13 cellular contexts compared by ENCODE assay signal in the genomic region with DNA sequence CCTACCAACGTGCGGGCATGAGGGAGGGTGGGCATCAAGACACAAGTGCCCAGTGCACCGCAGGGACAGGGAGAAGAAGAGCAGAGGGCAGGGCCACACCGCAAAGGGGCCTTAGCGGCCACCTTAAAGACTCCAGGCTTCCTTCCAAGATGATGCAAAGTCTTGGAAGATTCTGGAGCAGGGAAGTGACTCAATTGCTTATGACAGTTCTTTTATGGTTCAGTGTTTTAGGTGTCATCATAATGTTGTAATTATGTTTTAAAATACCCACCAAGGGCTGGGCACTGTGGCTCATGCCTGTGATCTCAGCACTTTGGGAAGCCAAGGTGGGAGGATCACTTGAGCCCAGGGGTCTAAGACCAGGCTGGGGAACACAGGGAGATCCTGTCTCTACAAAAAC. TPM values are rescaled to one million over a fixed set of nuclear protein-coding genes. Genes with fewer than 3 reads are reported as not detected.
DNase-seq lines count a peak whose midpoint lies in the region; ATAC-seq and TF ChIP-seq lines count a peak whose summit lies in the region.
"Had no signal": no experiment of that assay in that cellular context is flagged by ENCODE, and none has a peak within 500 bp of the region (broad histone marks: within the 10 kb centered on the region; RNA-seq: fewer than 3 reads in every experiment).

No MANE protein-coding gene starts in this region.

- DNase-seq in activated naive CD8-positive, alpha-beta T cell treated with anti-CD3 and anti-CD28 coated beads for 36 hours: no peak
- DNase-seq in activated B cell treated with CpG ODN at 0.5 μM for 24 hours (no peak), fibroblast of lung (ENCODE audit: low read depth in 2 of 2) (peak; percentile 27 to 48), H4 (ENCODE audit: low spot score) (no peak), GOT3 (lab: John Stamatoyannopoulos, UW) (no peak)
- DNase-seq in stimulated activated naive B cell treated with anti-CD40 and anti-IgM and Interleukin-4, amounts not matched to agents 10 μg/mL and 1 μg/mL and 100 μg/mL, for 72 hours: no peak
- DNase-seq: colonic mucosa, NCI-H2227 treated with DMSO at 0.1 percent for 48 hours, RPMI8226, WERI-Rb-1 had no signal

- no peak for ATAC-seq in activated B cell treated with CpG ODN at 0.5 μM for 24 hours (ENCODE audit: low read depth)
- ATAC-seq in stimulated activated memory B cell treated with anti-CD40 and anti-IgM and Interleukin-4, amounts not matched to agents 10 μg/mL and 1 μg/mL and 100 μg/mL, for 72 hours: no peak
- no peak for ATAC-seq in stimulated activated naive B cell treated with anti-CD40 and anti-IgM and Interleukin-4, amounts not matched to agents 10 μg/mL and 1 μg/mL and 100 μg/mL, for 72 hours (replicated peaks)

- H3K4me1 Mint-ChIP-seq in activated naive CD8-positive, alpha-beta T cell (ENCODE audit: low read depth): peaks cover 63% of the 10 kb centered on the region
- peaks cover 33% of the 10 kb centered on the region for H3K4me1 Mint-ChIP-seq in activated naive CD8-positive, alpha-beta T cell treated with anti-CD3 and anti-CD28 coated beads for 36 hours
- H3K4me1 Mint-ChIP-seq in activated B cell treated with CpG ODN at 0.5 μM for 24 hours: peaks cover 23% of the 10 kb centered on the region
- peaks cover 18% of the 10 kb centered on the region for H3K4me1 Mint-ChIP-seq in stimulated activated memory B cell treated with anti-CD40 and anti-IgM and Interleukin-4, amounts not matched to agents 10 μg/mL and 1 μg/mL and 100 μg/mL, for 72 hours
- H3K4me1 Mint-ChIP-seq in stimulated activated naive B cell treated with anti-CD40 and anti-IgM and Interleukin-4, amounts not matched to agents 10 μg/mL and 1 μg/mL and 100 μg/mL, for 72 hours: peaks cover 16 to 21% of the 10 kb centered on the region in 2 donors

- H3K27ac Mint-ChIP-seq in activated naive CD8-positive, alpha-beta T cell: peak overlapping the region; percentile 94
- H3K27ac Mint-ChIP-seq in activated naive CD8-positive, alpha-beta T cell treated with anti-CD3 and anti-CD28 coated beads for 36 hours: no peak overlapping the region
- H3K27ac Mint-ChIP-seq in activated B cell treated with CpG ODN at 0.5 μM for 24 hours: no peak overlapping the region
- peak overlapping the region; percentile 71 for H3K27ac Mint-ChIP-seq in stimulated activated memory B cell treated with anti-CD40 and anti-IgM and Interleukin-4, amounts not matched to agents 10 μg/mL and 1 μg/mL and 100 μg/mL, for 72 hours
- H3K27ac Mint-ChIP-seq in stimulated activated naive B cell treated with anti-CD40 and anti-IgM and Interleukin-4, amounts not matched to agents 10 μg/mL and 1 μg/mL and 100 μg/mL, for 72 hours: no peak overlapping the region

- no peak overlapping the region for H3K4me2 ChIP-seq in fibroblast of lung (ENCODE audit: extremely low read depth, insufficient read depth, low read length)

- H3K4me1 ChIP-seq in fibroblast of lung (ENCODE audit: control insufficient read depth, extremely low read depth, insufficient read depth, low read length): no peaks in the 10 kb centered on the region
- H3K4me1 ChIP-seq: colonic mucosa had no signal

- H3K9me3 ChIP-seq in fibroblast of lung (ENCODE audit: control insufficient read depth, insufficient read depth, low read depth, low read length): no peaks in the 10 kb centered on the region
- H3K9me3 ChIP-seq: colonic mucosa had no signal

- H2AFZ ChIP-seq in fibroblast of lung (ENCODE audit: low read length): no peak overlapping the region

- H4K20me1 ChIP-seq in fibroblast of lung (ENCODE audit: control insufficient read depth, extremely low read depth, insufficient read depth, low read length): no peaks in the 10 kb centered on the region

- intact Hi-C loops in activated B cell treated with CpG ODN at 0.5 μM for 24 hours (cut with micrococcal nuclease): no loop called here

- CTCF ChIA-PET in activated B cell treated with CpG ODN at 0.5 μM for 24 hours (lab: Charles Lee): no interaction called here

- no peak for TF ChIP-seq CTCF in activated B cell treated with CpG ODN at 0.5 μM for 24 hours (IDR thresholded peaks at IDR 0.05)
- TF ChIP-seq CTCF in fibroblast of lung (conservative IDR thresholded peaks at IDR 0.05 in 1 of 2, IDR thresholded peaks at IDR 0.05 in 1 of 2; ENCODE audit: low read depth in 1 of 2, low read length in 2 of 2): no peak

- peaks cover 24% of the 10 kb centered on the region for H3K36me3 Mint-ChIP-seq in activated naive CD8-positive, alpha-beta T cell
- peaks cover 29% of the 10 kb centered on the region for H3K36me3 Mint-ChIP-seq in activated naive CD8-positive, alpha-beta T cell treated with anti-CD3 and anti-CD28 coated beads for 36 hours
- H3K36me3 Mint-ChIP-seq in activated B cell treated with CpG ODN at 0.5 μM for 24 hours (ENCODE audit: low read depth): no peaks in the 10 kb centered on the region
- H3K36me3 Mint-ChIP-seq in stimulated activated memory B cell treated with anti-CD40 and anti-IgM and Interleukin-4, amounts not matched to agents 10 μg/mL and 1 μg/mL and 100 μg/mL, for 72 hours: no peaks in the 10 kb centered on the region
- peaks cover 0 to 4% of the 10 kb centered on the region in 2 donors for H3K36me3 Mint-ChIP-seq in stimulated activated naive B cell treated with anti-CD40 and anti-IgM and Interleukin-4, amounts not matched to agents 10 μg/mL and 1 μg/mL and 100 μg/mL, for 72 hours

- no peak overlapping the region for H3K4me3 ChIP-seq in fibroblast of lung (replicated peaks in 1 of 4; ENCODE audit: control extremely low read depth in 1 of 4, insufficient read depth in 1 of 4, low read depth in 3 of 4, low read length in 4 of 4)
- H3K4me3 ChIP-seq: colonic mucosa had no signal

- H3K9me3 Mint-ChIP-seq in activated naive CD8-positive, alpha-beta T cell (ENCODE audit: low read depth): no peaks in the 10 kb centered on the region
- peaks cover 12% of the 10 kb centered on the region for H3K9me3 Mint-ChIP-seq in activated naive CD8-positive, alpha-beta T cell treated with anti-CD3 and anti-CD28 coated beads for 36 hours
- no peaks in the 10 kb centered on the region for H3K9me3 Mint-ChIP-seq in activated B cell treated with CpG ODN at 0.5 μM for 24 hours
- no peaks in the 10 kb centered on the region for H3K9me3 Mint-ChIP-seq in stimulated activated memory B cell treated with anti-CD40 and anti-IgM and Interleukin-4, amounts not matched to agents 10 μg/mL and 1 μg/mL and 100 μg/mL, for 72 hours
- H3K9me3 Mint-ChIP-seq in stimulated activated naive B cell treated with anti-CD40 and anti-IgM and Interleukin-4, amounts not matched to agents 10 μg/mL and 1 μg/mL and 100 μg/mL, for 72 hours: peaks cover 0 to 1% of the 10 kb centered on the region in 2 donors

- H3K27me3 Mint-ChIP-seq in activated naive CD8-positive, alpha-beta T cell: no peaks in the 10 kb centered on the region
- H3K27me3 Mint-ChIP-seq in activated naive CD8-positive, alpha-beta T cell treated with anti-CD3 and anti-CD28 coated beads for 36 hours: no peaks in the 10 kb centered on the region
- no peaks in the 10 kb centered on the region for H3K27me3 Mint-ChIP-seq in activated B cell treated with CpG ODN at 0.5 μM for 24 hours
- peaks cover 8% of the 10 kb centered on the region for H3K27me3 Mint-ChIP-seq in stimulated activated memory B cell treated with anti-CD40 and anti-IgM and Interleukin-4, amounts not matched to agents 10 μg/mL and 1 μg/mL and 100 μg/mL, for 72 hours
- H3K27me3 Mint-ChIP-seq in stimulated activated naive B cell treated with anti-CD40 and anti-IgM and Interleukin-4, amounts not matched to agents 10 μg/mL and 1 μg/mL and 100 μg/mL, for 72 hours: peaks cover 9 to 14% of the 10 kb centered on the region in 2 donors

- no peaks in the 10 kb centered on the region for H3K79me2 ChIP-seq in fibroblast of lung (ENCODE audit: control insufficient read depth, insufficient read depth, low read length)

- no peak overlapping the region for H3K27ac ChIP-seq in fibroblast of lung (ENCODE audit: insufficient read depth, low read length)
- H3K27ac ChIP-seq: C4-2B, colonic mucosa, WERI-Rb-1 had no signal

- no peak overlapping the region for H3K9ac ChIP-seq in fibroblast of lung (ENCODE audit: insufficient read depth, low read length)

- POLR2A ChIA-PET in activated B cell treated with CpG ODN at 0.5 μM for 24 hours (lab: Charles Lee): no interaction called here

- no peaks in the 10 kb centered on the region for H3K36me3 ChIP-seq in fibroblast of lung (ENCODE audit: control insufficient read depth, insufficient read depth, low read length)
- H3K36me3 ChIP-seq: colonic mucosa, WERI-Rb-1 had no signal

- H3K27me3 ChIP-seq in fibroblast of lung (ENCODE audit: control insufficient read depth, insufficient read depth, low read length): no peaks in the 10 kb centered on the region
- H3K27me3 ChIP-seq: colonic mucosa had no signal

- H3K4me3 Mint-ChIP-seq in activated naive CD8-positive, alpha-beta T cell: peak overlapping the region; percentile 89
- H3K4me3 Mint-ChIP-seq in activated naive CD8-positive, alpha-beta T cell treated with anti-CD3 and anti-CD28 coated beads for 36 hours: no peak overlapping the region
- H3K4me3 Mint-ChIP-seq in activated B cell treated with CpG ODN at 0.5 μM for 24 hours: peak overlapping the region; percentile 54
- H3K4me3 Mint-ChIP-seq in stimulated activated memory B cell treated with anti-CD40 and anti-IgM and Interleukin-4, amounts not matched to agents 10 μg/mL and 1 μg/mL and 100 μg/mL, for 72 hours: no peak overlapping the region
- H3K4me3 Mint-ChIP-seq in stimulated activated naive B cell treated with anti-CD40 and anti-IgM and Interleukin-4, amounts not matched to agents 10 μg/mL and 1 μg/mL and 100 μg/mL, for 72 hours: peak overlapping the region in 1 of 2 donors; percentile 56

RNA-seq across cellular contexts. Expression of a gene that starts 44.5 kb away (rescaled TPM):
- 1 to 10 TPM; 5.9 to 8.3 TPM for total RNA-seq in activated naive CD8-positive, alpha-beta T cell treated with anti-CD3 and anti-CD28 coated beads for 36 hours
- total RNA-seq in activated B cell treated with CpG ODN at 0.5 μM for 24 hours (0.34 and 0.55 TPM in 2 replicates), fibroblast of lung (17.5 and 19.8 TPM in 2 replicates)
- polyA plus RNA-seq in fibroblast of lung: 9.4 and 12.7 TPM in 2 replicates
- 12.4 and 14.3 TPM in 2 replicates for polyA plus RNA-seq in fibroblast of lung (2012)
- 31.1 and 61.9 TPM in 2 replicates for polyA minus RNA-seq in fibroblast of lung (ENCODE audit: low replicate concordance)
- 15.9 and 18.0 TPM in 2 replicates for total RNA-seq in H4 (2014; rRNA removed; shearing (Covaris generic))

RNA-seq across cellular contexts. Expression of a gene that starts 56.5 kb away (rescaled TPM):
- total RNA-seq in activated naive CD8-positive, alpha-beta T cell treated with anti-CD3 and anti-CD28 coated beads for 36 hours: 10 to 100 TPM; 22.7 to 25.2 TPM
- 12.7 and 12.9 TPM in 2 replicates for total RNA-seq in activated B cell treated with CpG ODN at 0.5 μM for 24 hours
- total RNA-seq in fibroblast of lung: 4.6 and 5.3 TPM in 2 replicates
- 5.8 and 7.1 TPM in 2 replicates for polyA plus RNA-seq in fibroblast of lung
- 10.8 and 17.6 TPM in 2 replicates for polyA plus RNA-seq in fibroblast of lung (2012)
- 6.5 and 14.2 TPM in 2 replicates for polyA minus RNA-seq in fibroblast of lung (ENCODE audit: low replicate concordance)
- total RNA-seq in H4 (2014; rRNA removed; shearing (Covaris generic)): 11.0 and 17.7 TPM in 2 replicates

Comparison
In these comparisons a context has a peak if more than half of its experiments do, and no peak if none do; other contexts are left out.
1. H3K27ac Mint-ChIP-seq: peak in activated naive CD8-positive, alpha-beta T cell (single experiment) and stimulated activated memory B cell treated with anti-CD40 and anti-IgM and Interleukin-4, amounts not matched to agents 10 μg/mL and 1 μg/mL and 100 μg/mL, for 72 hours (single experiment); none in activated naive CD8-positive, alpha-beta T cell treated with anti-CD3 and anti-CD28 coated beads for 36 hours (single experiment), activated B cell treated with CpG ODN at 0.5 μM for 24 hours (single experiment) and stimulated activated naive B cell treated with anti-CD40 and anti-IgM and Interleukin-4, amounts not matched to agents 10 μg/mL and 1 μg/mL and 100 μg/mL, for 72 hours (single experiment).
2. H3K4me3 Mint-ChIP-seq: peak in activated naive CD8-positive, alpha-beta T cell (single experiment) and activated B cell treated with CpG ODN at 0.5 μM for 24 hours (single experiment); none in activated naive CD8-positive, alpha-beta T cell treated with anti-CD3 and anti-CD28 coated beads for 36 hours (single experiment) and stimulated activated memory B cell treated with anti-CD40 and anti-IgM and Interleukin-4, amounts not matched to agents 10 μg/mL and 1 μg/mL and 100 μg/mL, for 72 hours (single experiment).
3. DNase-seq: peak in fibroblast of lung (2 of 2); none in activated naive CD8-positive, alpha-beta T cell treated with anti-CD3 and anti-CD28 coated beads for 36 hours (single experiment), activated B cell treated with CpG ODN at 0.5 μM for 24 hours (single experiment), stimulated activated naive B cell treated with anti-CD40 and anti-IgM and Interleukin-4, amounts not matched to agents 10 μg/mL and 1 μg/mL and 100 μg/mL, for 72 hours (single experiment), H4 (single experiment) and GOT3 (single experiment).